ENCODE assay signal across 20 cellular contexts in the genomic region with DNA sequence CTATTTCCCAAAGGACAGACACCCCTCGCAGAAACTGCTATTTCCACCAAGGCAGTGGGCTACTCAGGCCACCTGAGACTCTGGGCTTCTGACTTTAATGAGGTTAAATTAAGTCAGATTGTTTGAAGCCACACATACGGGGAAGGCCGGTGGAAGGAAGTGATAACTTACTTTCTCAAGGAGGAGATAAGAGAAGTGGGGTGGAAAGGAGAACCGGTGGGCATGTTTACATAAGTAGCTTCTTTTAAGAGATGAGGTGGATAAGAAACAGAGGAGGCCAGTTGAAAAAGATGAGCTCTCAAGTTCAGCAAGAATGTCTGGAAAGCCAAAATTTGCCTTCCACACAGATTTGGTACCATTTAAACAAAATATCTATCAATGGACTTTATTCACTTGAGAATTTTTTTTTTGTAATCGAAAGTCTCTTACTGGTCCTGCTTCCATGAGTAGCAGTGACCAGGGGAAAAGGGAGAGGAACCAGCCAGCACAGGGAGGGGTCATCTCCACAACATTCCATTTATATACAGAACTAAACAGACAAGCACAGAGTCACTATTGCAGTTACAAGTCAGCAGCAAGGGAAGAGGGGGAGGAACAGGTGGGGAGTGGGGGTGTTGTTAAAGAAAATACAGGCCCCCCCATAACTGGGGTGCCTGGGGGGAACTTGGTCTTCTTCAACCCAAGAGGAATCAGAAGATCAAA.
"Had no signal": no experiment of that assay in that cellular context is flagged by ENCODE, and none has a peak within 500 bp of the region (broad histone marks: within the 10 kb centered on the region; RNA-seq: fewer than 3 reads in every experiment).

No MANE protein-coding gene starts in this region.

- H3K4me3 Mint-ChIP-seq: activated CD8-positive, alpha-beta memory T cell treated with anti-CD3 and anti-CD28 coated beads, Interleukin-2, amount 10 ng/mL, durations not matched to agents 7 days and 5 days; activated T-helper 17 cell treated with anti-CD3 and anti-CD28 coated beads, Interleukin-2, amount 50 U/mL, for 72 hours; brain; central memory CD8-positive, alpha-beta T cell; endodermal cell; stimulated activated naive CD8-positive, alpha-beta T cell treated with anti-CD3 and anti-CD28 coated beads, Interleukin-15, Interleukin-2, amounts not matched to agents 100 ng/mL and 50 ng/mL, for 24 hours; T-helper 2 cell treated with Interferon-gamma antibody and Interleukin-4, amounts not matched to agents 5 μg/mL and 100 μg/mL, for 36 hours had no signal

- H3K27ac Mint-ChIP-seq: activated CD8-positive, alpha-beta memory T cell treated with anti-CD3 and anti-CD28 coated beads, Interleukin-2, amount 10 ng/mL, durations not matched to agents 7 days and 5 days; activated T-helper 17 cell treated with anti-CD3 and anti-CD28 coated beads, Interleukin-2, amount 50 U/mL, for 72 hours; brain; endodermal cell; stimulated activated naive CD8-positive, alpha-beta T cell treated with anti-CD3 and anti-CD28 coated beads, Interleukin-15, Interleukin-2, amounts not matched to agents 100 ng/mL and 50 ng/mL, for 24 hours; T-helper 2 cell treated with Interferon-gamma antibody and Interleukin-4, amounts not matched to agents 5 μg/mL and 100 μg/mL, for 36 hours had no signal

- DNase-seq: activated CD4-positive, CD25-positive, alpha-beta regulatory T cell treated with anti-CD3 and anti-CD28 coated beads, Interleukin-2, amount 50 U/mL, for 72 hours; activated CD8-positive, alpha-beta memory T cell treated with anti-CD3 and anti-CD28 coated beads, Interleukin-2, amount 10 ng/mL, durations not matched to agents 7 days and 5 days; activated naive CD4-positive, alpha-beta T cell; activated T-cell treated with anti-CD3 and anti-CD28 coated beads, Interleukin-2, amount 50 U/mL, for 1 hour; colonic mucosa; endodermal cell; kidney; midbrain; trophoblast cell had no signal

- H3K27ac ChIP-seq: colonic mucosa, prostate gland, right atrium auricular region, suprapubic skin, VCaP had no signal

- ATAC-seq: activated CD8-positive, alpha-beta memory T cell treated with anti-CD3 and anti-CD28 coated beads, Interleukin-2, amount 10 ng/mL, durations not matched to agents 7 days and 5 days; activated T-helper 17 cell treated with anti-CD3 and anti-CD28 coated beads, Interleukin-2, amount 50 U/mL, for 72 hours; left lobe of liver had no signal

- H3K4me3 ChIP-seq: colonic mucosa, lung, prostate gland, right atrium auricular region, suprapubic skin had no signal

- H3K27me3 Mint-ChIP-seq: activated CD8-positive, alpha-beta memory T cell treated with anti-CD3 and anti-CD28 coated beads, Interleukin-2, amount 10 ng/mL, durations not matched to agents 7 days and 5 days; activated T-helper 17 cell treated with anti-CD3 and anti-CD28 coated beads, Interleukin-2, amount 50 U/mL, for 72 hours; central memory CD8-positive, alpha-beta T cell; stimulated activated naive CD8-positive, alpha-beta T cell treated with anti-CD3 and anti-CD28 coated beads, Interleukin-15, Interleukin-2, amounts not matched to agents 100 ng/mL and 50 ng/mL, for 24 hours had no signal

- H3K36me3 ChIP-seq: colonic mucosa, prostate gland had no signal

- H3K27me3 ChIP-seq: colonic mucosa, right atrium auricular region, suprapubic skin had no signal

- H3K4me1 Mint-ChIP-seq: activated T-helper 17 cell treated with anti-CD3 and anti-CD28 coated beads, Interleukin-2, amount 50 U/mL, for 72 hours; brain; central memory CD8-positive, alpha-beta T cell had no signal

- H3K9me3 Mint-ChIP-seq: activated T-helper 17 cell treated with anti-CD3 and anti-CD28 coated beads, Interleukin-2, amount 50 U/mL, for 72 hours; central memory CD8-positive, alpha-beta T cell had no signal

- H3K4me1 ChIP-seq: colonic mucosa, prostate gland, right atrium auricular region, suprapubic skin had no signal

- H3K9me3 ChIP-seq: colonic mucosa, prostate gland, right atrium auricular region, suprapubic skin had no signal
